ENCODE assay signal across 10 cellular contexts in genomic region chr10:129962558-129963075, GRCh38. TPM values are rescaled to one million over a fixed set of nuclear protein-coding genes. Genes with fewer than 3 reads are reported as not detected.
DNase-seq lines count a peak whose midpoint lies in the region; ATAC-seq and TF ChIP-seq lines count a peak whose summit lies in the region.
"Had no signal": no experiment of that assay in that cellular context is flagged by ENCODE, and none has a peak within 500 bp of the region (broad histone marks: within the 10 kb centered on the region; RNA-seq: fewer than 3 reads in every experiment).

No MANE protein-coding gene starts in this region.

- peaks cover 0 to 6% of the 10 kb centered on the region in 2 donors for H3K36me3 Mint-ChIP-seq in CD14-positive monocyte

- H3K9ac ChIP-seq in SK-N-MC (ENCODE audit: insufficient read length), result peak overlapping the region; percentile 83
- H3K9ac ChIP-seq in fibroblast of lung (ENCODE audit: insufficient read depth, low read length), result no peak overlapping the region
- no peak overlapping the region for H3K9ac ChIP-seq in parathyroid adenoma

- H3K27me3 ChIP-seq in fibroblast of lung (ENCODE audit: control insufficient read depth, insufficient read depth, low read length), result peaks cover 75% of the 10 kb centered on the region
- peaks cover 30% of the 10 kb centered on the region for H3K27me3 ChIP-seq in parathyroid adenoma (ENCODE audit: control insufficient read depth, insufficient read depth, low read length)

- H3K4me3 Mint-ChIP-seq in CD14-positive monocyte, result peak overlapping the region; percentile 7 to 83

- H3K9me3 Mint-ChIP-seq in CD14-positive monocyte, result peaks cover 0 to 36% (median 3%) of the 10 kb centered on the region in 7 donors

- H3K79me2 ChIP-seq in fibroblast of lung (ENCODE audit: control insufficient read depth, insufficient read depth, low read length) (no peaks in the 10 kb centered on the region), parathyroid adenoma (no peaks in the 10 kb centered on the region)

- H3K4me2 ChIP-seq in fibroblast of lung (ENCODE audit: extremely low read depth, insufficient read depth, low read length) (peak overlapping the region; percentile 87), parathyroid adenoma (ENCODE audit: low read length) (peak overlapping the region; percentile 65)

- intact Hi-C loops in CD14-positive monocyte (cut with micrococcal nuclease) (no loop called here), sciatic nerve (cut with DNase I) (loop anchor here (10.0 kb wide), 1 partner anchor 928 kb away; no protein-coding TSS in a partner anchor)

- H3K27ac ChIP-seq in SK-N-MC (peak overlapping the region; percentile 78), fibroblast of lung (ENCODE audit: insufficient read depth, low read length) (no peak overlapping the region), parathyroid adenoma (no peak overlapping the region)

- ATAC-seq in HG02884 (IDR thresholded peaks at IDR 0.05; ENCODE audit: unreplicated experiment) (no peak), sciatic nerve (no peak)
- ATAC-seq in activated CD4-positive, CD25-positive, alpha-beta regulatory T cell treated with anti-CD3 and anti-CD28 coated beads, Interleukin-2, amount 50 U/mL, for 24 hours, result no peak

- no peak for TF ChIP-seq CTCF in CD14-positive monocyte (IDR thresholded peaks at IDR 0.05)
- TF ChIP-seq CTCF in fibroblast of lung (conservative IDR thresholded peaks at IDR 0.05 in 1 of 2, IDR thresholded peaks at IDR 0.05 in 1 of 2; ENCODE audit: low read depth in 1 of 2, low read length in 2 of 2), result no peak
- no peak for TF ChIP-seq CTCF in parathyroid adenoma (IDR thresholded peaks at IDR 0.05)

- H2AFZ ChIP-seq in fibroblast of lung (ENCODE audit: low read length), result no peak overlapping the region
- no peak overlapping the region for H2AFZ ChIP-seq in parathyroid adenoma

- H3K4me3 ChIP-seq in SK-N-MC (peak overlapping the region; percentile 87), fibroblast of lung (replicated peaks in 1 of 4; ENCODE audit: control extremely low read depth in 1 of 4, insufficient read depth in 1 of 4, low read depth in 3 of 4, low read length in 4 of 4) (peak overlapping the region in 3 of 4 experiments; percentile 18 to 50 (median 48)), parathyroid adenoma (ENCODE audit: low read depth, low read length) (peak overlapping the region; percentile 33)

- H3K9me3 ChIP-seq in SK-N-MC (ENCODE audit: low read depth, low read length) (no peaks in the 10 kb centered on the region), fibroblast of lung (ENCODE audit: control insufficient read depth, insufficient read depth, low read depth, low read length) (no peaks in the 10 kb centered on the region), parathyroid adenoma (ENCODE audit: control insufficient read depth, low read length) (no peaks in the 10 kb centered on the region)

- peak overlapping the region in 1 of 7 donors; percentile 28 for H3K27ac Mint-ChIP-seq in CD14-positive monocyte

- H3K36me3 ChIP-seq in SK-N-MC (ENCODE audit: insufficient read depth, low read length) (peaks cover 38% of the 10 kb centered on the region), fibroblast of lung (ENCODE audit: control insufficient read depth, insufficient read depth, low read length) (no peaks in the 10 kb centered on the region), parathyroid adenoma (ENCODE audit: control insufficient read depth, insufficient read depth, low read length) (no peaks in the 10 kb centered on the region)

- DNase-seq in CD14-positive monocyte (ENCODE audit: low spot score) (no peak), SK-N-MC (ENCODE audit: low read depth, low spot score) (no peak), fibroblast of lung (ENCODE audit: low read depth in 2 of 2) (no peak), NK-92 (lab: John Stamatoyannopoulos, UW; ENCODE audit: unreplicated experiment) (no peak), sciatic nerve (ENCODE audit: low spot score) (no peak)
- DNase-seq: NCI-H2227 treated with DMSO at 0.1 percent for 48 hours had no signal

- peaks cover 3% of the 10 kb centered on the region for H3K4me1 ChIP-seq in fibroblast of lung (ENCODE audit: control insufficient read depth, extremely low read depth, insufficient read depth, low read length)
- H3K4me1 ChIP-seq in parathyroid adenoma, result no peaks in the 10 kb centered on the region

- H3K27me3 Mint-ChIP-seq in CD14-positive monocyte (ENCODE audit: low read depth in 3 of 3), result peaks cover 75 to 93% (median 77%) of the 10 kb centered on the region in 3 donors

- H3K4me1 Mint-ChIP-seq in CD14-positive monocyte, result peaks cover 21% of the 10 kb centered on the region

- no peaks in the 10 kb centered on the region for H4K20me1 ChIP-seq in fibroblast of lung (ENCODE audit: control insufficient read depth, extremely low read depth, insufficient read depth, low read length)

RNA-seq across cellular contexts. Expression of gene EBF3, which starts 1.5 kb away (rescaled TPM):
- polyA plus RNA-seq in CD14-positive monocyte (not detected), fibroblast of lung (0.12 and 1.0 TPM in 2 replicates)
- total RNA-seq in fibroblast of lung (under 0.01 and 0.17 TPM in 2 replicates), sciatic nerve (38.9 TPM)
- 0.14 and 0.90 TPM in 2 replicates for polyA plus RNA-seq in fibroblast of lung (2012)
- polyA minus RNA-seq in fibroblast of lung (ENCODE audit: low replicate concordance), result 0.39 and 0.93 TPM in 2 replicates
- total RNA-seq: activated CD8-positive, alpha-beta memory T cell treated with anti-CD3 and anti-CD28 coated beads for 36 hours had no signal

Comparison
In these comparisons a context has a peak if more than half of its experiments do, and no peak if none do; other contexts are left out.
1. H3K4me3 ChIP-seq: peak in every context shown above with its lines; median percentile 87 in SK-N-MC; 48 in fibroblast of lung; 33 in parathyroid adenoma.
2. RNA of gene EBF3, which starts 1.5 kb away (total RNA-seq): 38.9 TPM in sciatic nerve (single experiment); under 0.01 to 0.17 TPM in fibroblast of lung; every median in the first group is over 10 times any median in the second.